26 cellular contexts compared by ENCODE assay signal in the genomic region with DNA sequence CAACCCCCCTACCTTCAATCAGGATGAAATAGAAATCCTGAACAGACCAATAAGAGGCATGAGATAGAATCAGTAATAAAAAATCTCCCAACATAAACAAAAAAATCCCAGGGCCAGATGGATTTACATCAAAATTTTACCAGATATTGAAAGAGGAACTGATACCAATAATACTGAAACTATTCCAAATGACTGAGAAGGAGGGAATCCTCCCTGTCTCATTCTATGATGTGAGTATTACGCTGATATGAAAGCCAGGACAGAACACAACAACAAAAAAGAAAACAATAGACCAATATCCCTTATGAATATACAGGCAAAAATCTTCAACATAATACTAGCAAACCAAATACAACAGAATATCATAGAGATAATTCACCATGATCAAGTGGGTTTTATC.
"Had no signal": no experiment of that assay in that cellular context is flagged by ENCODE, and none has a peak within 500 bp of the region (broad histone marks: within the 10 kb centered on the region; RNA-seq: fewer than 3 reads in every experiment).

No MANE protein-coding gene starts in this region.

- H3K4me1 ChIP-seq: lower lobe of right lung, pancreas, prostate gland, spleen, suprapubic skin, tibial artery, upper lobe of right lung had no signal

- H3K4me3 ChIP-seq: lower lobe of right lung, pancreas, prostate gland, skin epidermis, spleen, suprapubic skin, thoracic aorta, tibial artery, upper lobe of right lung had no signal

- H3K27ac ChIP-seq: lower lobe of right lung, pancreas, prostate gland, skin epidermis, spleen, suprapubic skin, thoracic aorta, tibial artery, upper lobe of right lung had no signal

- H3K4me3 Mint-ChIP-seq: naive thymus-derived CD8-positive, alpha-beta T cell; nephron; neural crest cell; stimulated activated effector memory CD8-positive, alpha-beta T cell treated with anti-CD3 and anti-CD28 coated beads, Interleukin-12 subunit alpha, Interleukin-12 subunit beta, amount 100 ng/mL, for 72 hours; stimulated activated naive CD8-positive, alpha-beta T cell treated with anti-CD3 and anti-CD28 coated beads, Interleukin-15, Interleukin-2, amounts not matched to agents 100 ng/mL and 50 ng/mL, for 24 hours had no signal

- H3K9me3 Mint-ChIP-seq: nephron; neural crest cell; stimulated activated effector memory CD8-positive, alpha-beta T cell treated with anti-CD3 and anti-CD28 coated beads, Interleukin-12 subunit alpha, Interleukin-12 subunit beta, amount 100 ng/mL, for 72 hours; stimulated activated naive CD8-positive, alpha-beta T cell treated with anti-CD3 and anti-CD28 coated beads, Interleukin-15, Interleukin-2, amounts not matched to agents 100 ng/mL and 50 ng/mL, for 24 hours had no signal

- H3K36me3 Mint-ChIP-seq: naive thymus-derived CD8-positive, alpha-beta T cell; stimulated activated effector memory CD8-positive, alpha-beta T cell treated with anti-CD3 and anti-CD28 coated beads, Interleukin-12 subunit alpha, Interleukin-12 subunit beta, amount 100 ng/mL, for 72 hours had no signal

- H3K27ac Mint-ChIP-seq: naive thymus-derived CD8-positive, alpha-beta T cell; nephron; stimulated activated effector memory CD8-positive, alpha-beta T cell treated with anti-CD3 and anti-CD28 coated beads, Interleukin-12 subunit alpha, Interleukin-12 subunit beta, amount 100 ng/mL, for 72 hours; stimulated activated naive CD8-positive, alpha-beta T cell treated with anti-CD3 and anti-CD28 coated beads, Interleukin-15, Interleukin-2, amounts not matched to agents 100 ng/mL and 50 ng/mL, for 24 hours had no signal

- DNase-seq: islet precursor cell; lower lobe of right lung; mammary epithelial cell; mesenchymal stem cell; naive thymus-derived CD8-positive, alpha-beta T cell; nucleus accumbens; pancreas; posterior cingulate gyrus; retina; right cardiac atrium; spleen; stimulated activated CD4-positive, alpha-beta T cell treated with anti-CD3 and anti-CD28 coated beads, Interleukin-4, amount 100 ng/mL, for 24 hours; stimulated activated naive CD4-positive, alpha-beta T cell; tibial artery; trophoblast cell; upper lobe of right lung had no signal

- FAIRE-seq: pancreas, urothelium cell line had no signal

- H3K4me1 Mint-ChIP-seq: naive thymus-derived CD8-positive, alpha-beta T cell; neural crest cell; stimulated activated effector memory CD8-positive, alpha-beta T cell treated with anti-CD3 and anti-CD28 coated beads, Interleukin-12 subunit alpha, Interleukin-12 subunit beta, amount 100 ng/mL, for 72 hours had no signal

- H3K36me3 ChIP-seq: lower lobe of right lung, pancreas, prostate gland, spleen, suprapubic skin, thoracic aorta, tibial artery, upper lobe of right lung had no signal

- H3K27me3 ChIP-seq: pancreas, spleen, suprapubic skin, tibial artery, upper lobe of right lung had no signal

- H3K9me3 ChIP-seq: lower lobe of right lung, pancreas, prostate gland, spleen, suprapubic skin, thoracic aorta, tibial artery, upper lobe of right lung had no signal

- ATAC-seq: lower lobe of right lung; naive thymus-derived CD8-positive, alpha-beta T cell; pancreas; right cardiac atrium; sciatic nerve; stimulated activated effector memory CD8-positive, alpha-beta T cell treated with anti-CD3 and anti-CD28 coated beads, Interleukin-12 subunit alpha, Interleukin-12 subunit beta, amount 100 ng/mL, for 72 hours; upper lobe of right lung had no signal
